Comparison of ENCODE assay signal across 11 cellular contexts in genomic region chr16:15032547-15033308, GRCh38. TPM values are rescaled to one million over a fixed set of nuclear protein-coding genes. Genes with fewer than 3 reads are reported as not detected.
DNase-seq lines count a peak whose midpoint lies in the region; ATAC-seq and TF ChIP-seq lines count a peak whose summit lies in the region.
"Had no signal": no experiment of that assay in that cellular context is flagged by ENCODE, and none has a peak within 500 bp of the region (broad histone marks: within the 10 kb centered on the region; RNA-seq: fewer than 3 reads in every experiment).

No MANE protein-coding gene starts in this region.

- H3K27ac ChIP-seq in cardiac muscle cell (peak overlapping the region; percentile 52), RWPE2 (ENCODE audit: poor library complexity, severe bottlenecking) (no peak overlapping the region)

- ATAC-seq in Right ventricle myocardium inferior (no peak), RWPE2 (ENCODE audit: low read depth) (no peak)
- ATAC-seq in stimulated activated effector memory CD8-positive, alpha-beta T cell treated with anti-CD3 and anti-CD28 coated beads, Interleukin-12 subunit alpha, Interleukin-12 subunit beta, amount 100 ng/mL, for 72 hours = no peak

- peaks cover 33% of the 10 kb centered on the region for H3K4me1 Mint-ChIP-seq in stimulated activated effector memory CD8-positive, alpha-beta T cell treated with anti-CD3 and anti-CD28 coated beads, Interleukin-12 subunit alpha, Interleukin-12 subunit beta, amount 100 ng/mL, for 72 hours
- H3K4me1 Mint-ChIP-seq in activated CD4-positive, alpha-beta memory T cell treated with anti-CD3 and anti-CD28 coated beads for 36 hours (ENCODE audit: low read depth) = peaks cover 9% of the 10 kb centered on the region

- no peaks in the 10 kb centered on the region for H3K9me3 Mint-ChIP-seq in stimulated activated effector memory CD8-positive, alpha-beta T cell treated with anti-CD3 and anti-CD28 coated beads, Interleukin-12 subunit alpha, Interleukin-12 subunit beta, amount 100 ng/mL, for 72 hours
- H3K9me3 Mint-ChIP-seq in activated CD4-positive, alpha-beta memory T cell treated with anti-CD3 and anti-CD28 coated beads for 36 hours = no peaks in the 10 kb centered on the region

- POLR2A ChIA-PET in activated CD4-positive, alpha-beta memory T cell treated with anti-CD3 and anti-CD28 coated beads for 36 hours (lab: Charles Lee) = no interaction called here

- TF ChIP-seq CTCF in cardiac muscle cell (IDR thresholded peaks at IDR 0.05; ENCODE audit: low read depth, low read length) (no peak), RWPE2 (IDR thresholded peaks at IDR 0.05; ENCODE audit: poor library complexity, severe bottlenecking) (no peak)

- peak in 1 of 2 donors; percentile 65 for DNase-seq in cardiac muscle cell (ENCODE audit: low read depth in 1 of 2, low spot score in 1 of 2)
- DNase-seq in Right ventricle myocardium inferior (ENCODE audit: missing footprints) = no peak
- peak; percentile 26 for DNase-seq in RWPE2 (ENCODE audit: low spot score)
- DNase-seq in dermis blood vessel endothelial cell = peak; percentile 51
- DNase-seq in stimulated activated effector memory CD8-positive, alpha-beta T cell treated with anti-CD3 and anti-CD28 coated beads, Interleukin-12 subunit alpha, Interleukin-12 subunit beta, amount 100 ng/mL, for 72 hours (ENCODE audit: low spot score in 2 of 2) = no peak
- DNase-seq in H7 = no peak
- DNase-seq in activated CD4-positive, alpha-beta memory T cell treated with anti-CD3 and anti-CD28 coated beads for 36 hours = no peak
- DNase-seq in stimulated activated CD4-positive, alpha-beta T cell treated with anti-CD3 and anti-CD28 coated beads, Interleukin-4, amount 100 ng/mL, for 1 hour = no peak
- DNase-seq: foreskin fibroblast, NCI-H1092, NCI-H526 had no signal

- H3K27ac Mint-ChIP-seq in stimulated activated effector memory CD8-positive, alpha-beta T cell treated with anti-CD3 and anti-CD28 coated beads, Interleukin-12 subunit alpha, Interleukin-12 subunit beta, amount 100 ng/mL, for 72 hours = peak overlapping the region; percentile 34
- no peak overlapping the region for H3K27ac Mint-ChIP-seq in activated CD4-positive, alpha-beta memory T cell treated with anti-CD3 and anti-CD28 coated beads for 36 hours

- CTCF ChIA-PET in activated CD4-positive, alpha-beta memory T cell treated with anti-CD3 and anti-CD28 coated beads for 36 hours (lab: Charles Lee) = interaction anchor here (0.5 kb wide), 1 partner anchor 907 kb away, joined by 3 read pairs; no protein-coding TSS in a partner anchor

- no peaks in the 10 kb centered on the region for H3K9me3 ChIP-seq in cardiac muscle cell (ENCODE audit: low read depth)
- no peaks in the 10 kb centered on the region for H3K9me3 ChIP-seq in RWPE2 (ENCODE audit: severe bottlenecking)

- intact Hi-C loops in Right ventricle myocardium inferior (cut with DNase I) = no loop called here
- intact Hi-C loops in activated CD4-positive, alpha-beta memory T cell treated with anti-CD3 and anti-CD28 coated beads for 36 hours (cut with micrococcal nuclease) = no loop called here

- H3K36me3 ChIP-seq in cardiac muscle cell (peaks cover 58% of the 10 kb centered on the region), RWPE2 (ENCODE audit: low read depth) (peaks cover 76% of the 10 kb centered on the region), H7 (replicated peaks; ENCODE audit: control insufficient read depth, insufficient read depth, low read length) (peaks cover 48% of the 10 kb centered on the region)

- no peaks in the 10 kb centered on the region for H3K4me1 ChIP-seq in cardiac muscle cell (ENCODE audit: low read depth)
- H3K4me1 ChIP-seq in RWPE2 (ENCODE audit: insufficient read depth, poor library complexity, severe bottlenecking) = peaks cover 5% of the 10 kb centered on the region

- H3K4me3 Mint-ChIP-seq in stimulated activated effector memory CD8-positive, alpha-beta T cell treated with anti-CD3 and anti-CD28 coated beads, Interleukin-12 subunit alpha, Interleukin-12 subunit beta, amount 100 ng/mL, for 72 hours = no peak overlapping the region
- no peak overlapping the region for H3K4me3 Mint-ChIP-seq in activated CD4-positive, alpha-beta memory T cell treated with anti-CD3 and anti-CD28 coated beads for 36 hours

- no peaks in the 10 kb centered on the region for H3K27me3 Mint-ChIP-seq in activated CD4-positive, alpha-beta memory T cell treated with anti-CD3 and anti-CD28 coated beads for 36 hours

- H3K27me3 ChIP-seq in cardiac muscle cell (no peaks in the 10 kb centered on the region), RWPE2 (ENCODE audit: insufficient read depth, poor library complexity, severe bottlenecking) (no peaks in the 10 kb centered on the region), H7 (ENCODE audit: control insufficient read depth, insufficient read depth, low read length) (no peaks in the 10 kb centered on the region)

- peaks cover 96% of the 10 kb centered on the region for H3K36me3 Mint-ChIP-seq in stimulated activated effector memory CD8-positive, alpha-beta T cell treated with anti-CD3 and anti-CD28 coated beads, Interleukin-12 subunit alpha, Interleukin-12 subunit beta, amount 100 ng/mL, for 72 hours
- peaks cover 43% of the 10 kb centered on the region for H3K36me3 Mint-ChIP-seq in activated CD4-positive, alpha-beta memory T cell treated with anti-CD3 and anti-CD28 coated beads for 36 hours

- H3K4me3 ChIP-seq in cardiac muscle cell = no peak overlapping the region
- H3K4me3 ChIP-seq in RWPE2 (ENCODE audit: severe bottlenecking) = no peak overlapping the region
- H3K4me3 ChIP-seq in H7 (ENCODE audit: insufficient read depth, low read depth, low read length) = no peak overlapping the region

RNA-seq across cellular contexts. Expression of gene NTAN1, which starts 23.1 kb away (rescaled TPM):
- 33.4 and 41.0 TPM in 2 replicates for total RNA-seq in cardiac muscle cell
- 42.7 and 68.6 TPM in 2 replicates for polyA plus RNA-seq in cardiac muscle cell
- 26.0 TPM for total RNA-seq in Right ventricle myocardium inferior
- total RNA-seq in dermis blood vessel endothelial cell = 205 and 235 TPM in 2 replicates
- total RNA-seq in H7 (2014; rRNA removed; shearing (Covaris generic)) = 54.8 and 57.4 TPM in 2 replicates
- total RNA-seq in activated CD4-positive, alpha-beta memory T cell treated with anti-CD3 and anti-CD28 coated beads for 36 hours = 10 to 100 TPM; 50.3 to 50.4 TPM

RNA-seq across cellular contexts. Expression of gene PDXDC1, which starts 57.9 kb away (rescaled TPM):
- total RNA-seq in cardiac muscle cell (73.8 and 77.6 TPM in 2 replicates), Right ventricle myocardium inferior (79.0 TPM), dermis blood vessel endothelial cell (119 and 124 TPM in 2 replicates)
- 84.6 and 99.8 TPM in 2 replicates for polyA plus RNA-seq in cardiac muscle cell
- total RNA-seq in H7 (2014; rRNA removed; shearing (Covaris generic)) = 67.5 and 82.0 TPM in 2 replicates
- 10 to 100 TPM; 53.7 to 55.6 TPM for total RNA-seq in activated CD4-positive, alpha-beta memory T cell treated with anti-CD3 and anti-CD28 coated beads for 36 hours

Comparison
In these comparisons a context has a peak if more than half of its experiments do, and no peak if none do; other contexts are left out.
1. DNase-seq: peak in RWPE2 (single experiment) and dermis blood vessel endothelial cell (single experiment); none in Right ventricle myocardium inferior (single experiment), stimulated activated effector memory CD8-positive, alpha-beta T cell treated with anti-CD3 and anti-CD28 coated beads, Interleukin-12 subunit alpha, Interleukin-12 subunit beta, amount 100 ng/mL, for 72 hours (0 of 2), H7 (single experiment), activated CD4-positive, alpha-beta memory T cell treated with anti-CD3 and anti-CD28 coated beads for 36 hours (single experiment) and stimulated activated CD4-positive, alpha-beta T cell treated with anti-CD3 and anti-CD28 coated beads, Interleukin-4, amount 100 ng/mL, for 1 hour (single experiment).